18 cellular contexts compared by ENCODE assay signal in genomic region chr3:126714296-126714900, GRCh38.
"Had no signal": no experiment of that assay in that cellular context is flagged by ENCODE, and none has a peak within 500 bp of the region (broad histone marks: within the 10 kb centered on the region; RNA-seq: fewer than 3 reads in every experiment).

No MANE protein-coding gene starts in this region.

- H3K36me3 ChIP-seq: ascending aorta, esophagus squamous epithelium, neural progenitor cell, ovary, thoracic aorta, upper lobe of right lung had no signal

- H2AFZ ChIP-seq: neural progenitor cell had no signal

- H3K4me3 ChIP-seq: ascending aorta, esophagus squamous epithelium, neural progenitor cell, ovary, psoas muscle, thoracic aorta, upper lobe of right lung had no signal

- H3K27ac ChIP-seq: ascending aorta, esophagus squamous epithelium, neural progenitor cell, ovary, psoas muscle, thoracic aorta, upper lobe of right lung had no signal

- H3K4me2 ChIP-seq: neural progenitor cell had no signal

- H3K4me1 ChIP-seq: ascending aorta, esophagus squamous epithelium, neural progenitor cell, psoas muscle, upper lobe of right lung had no signal

- DNase-seq: activated CD4-positive, alpha-beta T cell treated with anti-CD3 and anti-CD28 coated beads, Interleukin-2, amount 10 ng/mL, durations not matched to agents 24 days and 14 days; activated CD8-positive, alpha-beta memory T cell treated with anti-CD3 and anti-CD28 coated beads, Interleukin-2, amount 50 U/mL, for 4 hours; activated effector memory CD4-positive, alpha-beta T cell treated with Interleukin-2 at 50 U/mL for 16 hours; activated naive CD4-positive, alpha-beta T cell treated with anti-CD3 and anti-CD28 coated beads, Interleukin-2, amount 10 ng/mL, durations not matched to agents 7 days and 5 days; activated T-cell treated with anti-CD3 and anti-CD28 coated beads, Interleukin-2, amount 50 U/mL, for 4 hours; cerebellar nuclear complex; effector memory CD4-positive, alpha-beta T cell; esophagus squamous epithelium; left cardiac atrium; mesendoderm; naive thymus-derived CD4-positive, alpha-beta T cell; ovary; psoas muscle; stimulated activated CD4-positive, alpha-beta T cell treated with anti-CD3 and anti-CD28 coated beads, Interleukin-4, amount 100 ng/mL, for 24 hours; upper lobe of right lung had no signal

- H3K9ac ChIP-seq: neural progenitor cell had no signal

- H3K9me3 ChIP-seq: ascending aorta, esophagus squamous epithelium, ovary, psoas muscle, thoracic aorta, upper lobe of right lung had no signal

- H3K27me3 ChIP-seq: ascending aorta, esophagus squamous epithelium, neural progenitor cell, ovary, upper lobe of right lung had no signal
